ENCODE assay signal across 8 cellular contexts in the genomic region with DNA sequence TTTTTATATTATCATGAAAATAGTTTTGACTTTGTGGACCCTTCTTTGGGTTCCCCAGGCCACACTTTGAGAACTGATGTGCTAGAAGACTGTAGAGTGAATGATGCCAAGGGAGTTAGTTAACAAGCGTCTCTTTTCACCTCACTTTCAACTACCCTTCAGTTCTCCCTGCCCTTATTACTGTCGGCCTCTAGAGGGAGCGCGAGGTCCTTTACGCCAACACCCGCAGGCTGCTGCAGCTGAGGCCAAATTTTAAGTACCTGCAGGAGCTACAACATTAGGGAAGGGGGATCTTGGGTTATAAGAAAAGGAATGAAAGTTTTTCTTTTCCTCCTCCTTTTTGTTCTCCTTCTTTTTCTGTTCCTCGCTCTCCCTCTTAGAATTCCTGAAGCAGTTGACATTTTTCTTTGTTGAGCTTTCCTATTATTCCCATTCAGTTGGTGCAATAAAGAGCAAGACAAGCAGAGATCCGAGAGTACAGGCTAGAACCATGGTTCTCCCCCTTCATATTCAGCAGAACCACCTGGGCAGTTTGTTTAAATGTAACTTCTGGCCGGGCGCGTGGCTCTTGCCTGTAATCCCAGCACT.
DNase-seq lines count a peak whose midpoint lies in the region; ATAC-seq, FAIRE-seq and TF ChIP-seq lines count a peak whose summit lies in the region.

No MANE protein-coding gene starts in this region.

- no peak overlapping the region for H3K9ac ChIP-seq in GM12878 (ENCODE audit: control insufficient read depth, insufficient read depth, low read length)

- no peak overlapping the region for H3K4me2 ChIP-seq in GM12878 (ENCODE audit: control insufficient read depth, insufficient read depth)

- BruUV-seq in GM12878 (replicated peaks; lab: Mats Ljungman, UMichigan): no TSS peak

- no peaks in the 10 kb centered on the region for H4K20me1 ChIP-seq in GM12878 (ENCODE audit: control insufficient read depth, insufficient read depth)

- FAIRE-seq in TTC549 (lab: Jason Lieb, UNC) (peak; percentile 52), GM12878 (lab: Jason Lieb, UNC) (peak; percentile 89)

- DNase-seq in NCI-H187 (lab: John Stamatoyannopoulos, UW): peak; percentile 2 to 33
- no peak for DNase-seq in NCI-H187 treated with DMSO at 0.1 percent for 48 hours (lab: John Stamatoyannopoulos, UW)
- peak; percentile 12 for DNase-seq in NCI-H128 (lab: John Stamatoyannopoulos, UW; ENCODE audit: unreplicated experiment)
- DNase-seq in GM12878 (ENCODE audit: low read depth, low spot score): no peak
- peak; percentile 30 for DNase-seq in iPS DF 4.7 (ENCODE audit: extremely low read depth, low spot score)
- DNase-seq in stimulated activated CD4-positive, alpha-beta T cell treated with anti-CD3 and anti-CD28 coated beads, Interleukin-12 subunit alpha, Interleukin-12 subunit beta, amount 100 ng/mL, for 24 hours (ENCODE audit: low read depth in 2 of 2): peak; percentile 43 to 58

- RAD21 ChIA-PET in GM12878 (lab: Charles Lee; ENCODE audit: unreplicated experiment): interaction anchor here (0.6 to 16.7 kb wide), 30 partner anchors 9 to 742 kb away, joined by 3 to 365 read pairs (median 4); no protein-coding TSS in a partner anchor

- CTCF ChIA-PET in GM12878 (lab: Yijun Ruan, JAX): interaction anchor here (0.6 to 15.6 kb wide), 68 partner anchors 10 to 920 kb away, joined by 3 to 470 read pairs (median 4); no protein-coding TSS in a partner anchor

- no peak overlapping the region for H2AFZ ChIP-seq in GM12878 (ENCODE audit: control insufficient read depth, low read depth, low read length)

- H3K9me3 ChIP-seq in GM12878 (replicated peaks; ENCODE audit: control insufficient read depth, insufficient read depth, low read length): no peaks in the 10 kb centered on the region

- peak; percentile 91 to 99 (median 95); a peak in 5 of 6 replicates for TF ChIP-seq CTCF in GM12878 (IDR thresholded peaks at IDR 0.05 in 2 of 3, conservative IDR thresholded peaks at IDR 0.05 in 1 of 3; ENCODE audit: control insufficient read depth in 2 of 3, extremely low read depth in 1 of 3, insufficient read depth in 1 of 3, low read depth in 3 of 3, low read length in 3 of 3)

- H3K4me1 ChIP-seq in GM12878 (ENCODE audit: control insufficient read depth, insufficient read depth, low read length): no peaks in the 10 kb centered on the region

- 21% methylated on average over 11 of the region's 11 CpGs for WGBS in GM12878 (ENCODE audit: insufficient coverage, insufficient replicate concordance, low lambda C conversion rate, missing lambda C conversion rate)

- POLR2A ChIA-PET in GM12878 (lab: Charles Lee): no interaction called here

- no peak for TF ChIP-seq POLR2A in GM12878 (IDR thresholded peaks at IDR 0.05; ENCODE audit: low read depth, low read length)

- H3K27me3 ChIP-seq in GM12878 (replicated peaks in 1 of 2; ENCODE audit: control insufficient read depth in 2 of 2, insufficient read depth in 2 of 2, low read length in 1 of 2): no peaks in the 10 kb centered on the region

- ATAC-seq in HG02642 (IDR thresholded peaks at IDR 0.05; ENCODE audit: poor library complexity, unreplicated experiment) (peak; percentile 85), GM12878 (peak; percentile 92)

- in situ Hi-C loops in GM12878 (cut with MboI): loop anchor here (5.0 to 25.0 kb wide), 3 partner anchors 311 to 731 kb away; no protein-coding TSS in a partner anchor

- SMC1A ChIA-PET in GM12878 (lab: Charles Lee; ENCODE audit: uncharacterized antibody, unreplicated experiment): interaction anchor here (0.6 to 16.2 kb wide), 30 partner anchors 10 to 831 kb away, joined by 3 to 446 read pairs (median 4); no protein-coding TSS in a partner anchor

- intact Hi-C loops in GM12878 (cut with micrococcal nuclease; ENCODE audit: unreplicated experiment): loop anchor here (1.0 to 5.0 kb wide), 6 partner anchors 242 to 742 kb away; no protein-coding TSS in a partner anchor

- peak; percentile 99 for TF ChIP-seq RAD21 in GM12878 (IDR thresholded peaks at IDR 0.05; ENCODE audit: insufficient read depth, low read depth, low read length)

- no peak overlapping the region for H3K27ac ChIP-seq in GM12878 (ENCODE audit: control insufficient read depth, insufficient read depth)

- TF ChIP-seq EP300 in GM12878 (IDR thresholded peaks at IDR 0.05; ENCODE audit: borderline replicate concordance in 1 of 2, control insufficient read depth in 1 of 2, low read depth in 2 of 2, low read length in 2 of 2): no peak

- H3K4me3 ChIP-seq in GM12878: no peak overlapping the region

- H3K36me3 ChIP-seq in GM12878 (ENCODE audit: control insufficient read depth in 2 of 2, insufficient read depth in 2 of 2, low read length in 1 of 2): no peaks in the 10 kb centered on the region

- no peaks in the 10 kb centered on the region for H3K79me2 ChIP-seq in GM12878 (ENCODE audit: control insufficient read depth, insufficient read depth, low read length)

TF ChIP-seq in GM12878, 131 proteins besides CTCF, POLR2A, EP300 and RAD21:
- no peak for TF ChIP-seq RCOR1 (conservative IDR thresholded peaks at IDR 0.05; ENCODE audit: low read depth, low read length)
- 0 out of 2 replicates have a peak, but pooled peaks have one; percentile 31 for TF ChIP-seq STAT1 (conservative IDR thresholded peaks at IDR 0.05)
- TF ChIP-seq ATF3 (IDR thresholded peaks at IDR 0.05; ENCODE audit: borderline replicate concordance, extremely low read depth, low read depth, low read length): no peak
- peak; percentile 50; the same call in 1 of the 2 replicates for TF ChIP-seq FOXM1 (IDR thresholded peaks at IDR 0.05; ENCODE audit: low read depth, low read length)
- peak; percentile 58; the same call in 1 of the 2 replicates for TF ChIP-seq YY1 (IDR thresholded peaks at IDR 0.05; ENCODE audit: low read depth, low read length)
- TF ChIP-seq, protein P1, sequence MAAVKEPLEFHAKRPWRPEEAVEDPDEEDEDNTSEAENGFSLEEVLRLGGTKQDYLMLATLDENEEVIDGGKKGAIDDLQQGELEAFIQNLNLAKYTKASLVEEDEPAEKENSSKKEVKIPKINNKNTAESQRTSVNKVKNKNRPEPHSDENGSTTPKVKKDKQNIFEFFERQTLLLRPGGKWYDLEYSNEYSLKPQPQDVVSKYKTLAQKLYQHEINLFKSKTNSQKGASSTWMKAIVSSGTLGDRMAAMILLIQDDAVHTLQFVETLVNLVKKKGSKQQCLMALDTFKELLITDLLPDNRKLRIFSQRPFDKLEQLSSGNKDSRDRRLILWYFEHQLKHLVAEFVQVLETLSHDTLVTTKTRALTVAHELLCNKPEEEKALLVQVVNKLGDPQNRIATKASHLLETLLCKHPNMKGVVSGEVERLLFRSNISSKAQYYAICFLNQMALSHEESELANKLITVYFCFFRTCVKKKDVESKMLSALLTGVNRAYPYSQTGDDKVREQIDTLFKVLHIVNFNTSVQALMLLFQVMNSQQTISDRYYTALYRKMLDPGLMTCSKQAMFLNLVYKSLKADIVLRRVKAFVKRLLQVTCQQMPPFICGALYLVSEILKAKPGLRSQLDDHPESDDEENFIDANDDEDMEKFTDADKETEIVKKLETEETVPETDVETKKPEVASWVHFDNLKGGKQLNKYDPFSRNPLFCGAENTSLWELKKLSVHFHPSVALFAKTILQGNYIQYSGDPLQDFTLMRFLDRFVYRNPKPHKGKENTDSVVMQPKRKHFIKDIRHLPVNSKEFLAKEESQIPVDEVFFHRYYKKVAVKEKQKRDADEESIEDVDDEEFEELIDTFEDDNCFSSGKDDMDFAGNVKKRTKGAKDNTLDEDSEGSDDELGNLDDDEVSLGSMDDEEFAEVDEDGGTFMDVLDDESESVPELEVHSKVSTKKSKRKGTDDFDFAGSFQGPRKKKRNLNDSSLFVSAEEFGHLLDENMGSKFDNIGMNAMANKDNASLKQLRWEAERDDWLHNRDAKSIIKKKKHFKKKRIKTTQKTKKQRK (IDR thresholded peaks at IDR 0.05; ENCODE audit: low read depth, low read length): no peak
- TF ChIP-seq FOS (IDR thresholded peaks at IDR 0.05; ENCODE audit: borderline replicate concordance, extremely low read depth, insufficient read length): no peak
- TF ChIP-seq PKNOX1 (IDR thresholded peaks at IDR 0.05): no peak
- TF ChIP-seq SMARCA5 (IDR thresholded peaks at IDR 0.05): peak; percentile 54; the same call in 1 of the 2 replicates
- TF ChIP-seq LARP7 (IDR thresholded peaks at IDR 0.05): no peak
- no peak for TF ChIP-seq JUNB (IDR thresholded peaks at IDR 0.05)
- TF ChIP-seq BHLHE40 (IDR thresholded peaks at IDR 0.05; ENCODE audit: borderline replicate concordance in 1 of 2, low read depth in 2 of 2, low read length in 1 of 2): 0 out of 4 replicates have a peak, but pooled peaks of 1 of the 2 experiments have one; percentile 17
- TF ChIP-seq SMC3 (IDR thresholded peaks at IDR 0.05; ENCODE audit: borderline replicate concordance, low read length): peak; percentile 91
- no peak for TF ChIP-seq IKZF2 (IDR thresholded peaks at IDR 0.05)

Comparison
In these comparisons a context has a peak if more than half of its experiments do, and no peak if none do; other contexts are left out.
1. DNase-seq: peak in NCI-H187 (2 of 2), NCI-H128 (single experiment), iPS DF 4.7 (single experiment) and stimulated activated CD4-positive, alpha-beta T cell treated with anti-CD3 and anti-CD28 coated beads, Interleukin-12 subunit alpha, Interleukin-12 subunit beta, amount 100 ng/mL, for 24 hours (2 of 2); none in NCI-H187 treated with DMSO at 0.1 percent for 48 hours (single experiment) and GM12878 (single experiment).